Comparison of ENCODE assay signal across 10 cellular contexts in genomic region chr7:141648276-141649114, GRCh38. TPM values are rescaled to one million over a fixed set of nuclear protein-coding genes. Genes with fewer than 3 reads are reported as not detected.
DNase-seq lines count a peak whose midpoint lies in the region; ATAC-seq and TF ChIP-seq lines count a peak whose summit lies in the region.
"Had no signal": no experiment of that assay in that cellular context is flagged by ENCODE, and none has a peak within 500 bp of the region (broad histone marks: within the 10 kb centered on the region; RNA-seq: fewer than 3 reads in every experiment).

No MANE protein-coding gene starts in this region.

- H3K27ac ChIP-seq in Karpas-422 (ENCODE audit: low read length) (peak overlapping the region; percentile 77), SK-N-MC (peak overlapping the region; percentile 72; the same call in 1 of the 2 replicates), endodermal cell (ENCODE audit: low read depth, low read length) (peak overlapping the region; percentile 92), parathyroid adenoma (peak overlapping the region; percentile 73), brain microvascular endothelial cell (no peak overlapping the region)

- H3K9ac ChIP-seq in Karpas-422 (ENCODE audit: low read length) (0 out of 2 replicates have a peak overlapping the region, but pooled peaks have one; percentile 9), SK-N-MC (ENCODE audit: insufficient read length) (peak overlapping the region; percentile 9), endodermal cell (ENCODE audit: extremely low read depth, low read length, poor library complexity, severe bottlenecking) (no peak overlapping the region), parathyroid adenoma (no peak overlapping the region)

- H3K9me2 ChIP-seq in Karpas-422 (replicated peaks; ENCODE audit: insufficient read depth, low read length), result no peaks in the 10 kb centered on the region

- H3K36me3 ChIP-seq in Karpas-422 (ENCODE audit: insufficient read depth, low read length) (0 out of 2 replicates have a peak, but pooled peaks cover 5% of the 10 kb centered on the region), SK-N-MC (ENCODE audit: insufficient read depth, low read length) (peaks cover 44% of the 10 kb centered on the region), endodermal cell (ENCODE audit: control insufficient read depth, insufficient read depth, low read length) (peaks cover 47% of the 10 kb centered on the region), parathyroid adenoma (ENCODE audit: control insufficient read depth, insufficient read depth, low read length) (no peaks in the 10 kb centered on the region), brain microvascular endothelial cell (replicated peaks) (peaks cover 3% of the 10 kb centered on the region)
- H3K36me3 ChIP-seq: transverse colon had no signal

- H3K27me3 ChIP-seq in Karpas-422 (ENCODE audit: low read length) (no peaks in the 10 kb centered on the region), endodermal cell (ENCODE audit: control insufficient read depth, insufficient read depth, low read length, poor library complexity, severe bottlenecking) (no peaks in the 10 kb centered on the region), parathyroid adenoma (ENCODE audit: control insufficient read depth, insufficient read depth, low read length) (no peaks in the 10 kb centered on the region), brain microvascular endothelial cell (replicated peaks) (no peaks in the 10 kb centered on the region)
- H3K27me3 ChIP-seq: transverse colon had no signal

- H3K4me1 ChIP-seq in Karpas-422 (ENCODE audit: low read length), result peaks cover 26% of the 10 kb centered on the region
- no peaks in the 10 kb centered on the region for H3K4me1 ChIP-seq in endodermal cell (ENCODE audit: control insufficient read depth, insufficient read depth, low read length)
- peaks cover 13% of the 10 kb centered on the region for H3K4me1 ChIP-seq in parathyroid adenoma

- no peak for ATAC-seq in GM18520 (IDR thresholded peaks at IDR 0.05; ENCODE audit: unreplicated experiment)

- DNase-seq in Karpas-422, result no peak
- no peak for DNase-seq in SK-N-MC (ENCODE audit: low read depth, low spot score)
- no peak for DNase-seq in endodermal cell
- DNase-seq in posterior cingulate gyrus, result no peak
- no peak for DNase-seq in brain microvascular endothelial cell
- DNase-seq: NCI-H524 treated with DMSO at 0.1 percent for 48 hours, transverse colon had no signal

- H3K9me3 ChIP-seq in Karpas-422 (ENCODE audit: low read length) (no peaks in the 10 kb centered on the region), SK-N-MC (ENCODE audit: low read depth, low read length) (no peaks in the 10 kb centered on the region), endodermal cell (ENCODE audit: control insufficient read depth, low read length) (no peaks in the 10 kb centered on the region), parathyroid adenoma (ENCODE audit: control insufficient read depth, low read length) (no peaks in the 10 kb centered on the region)
- H3K9me3 ChIP-seq: transverse colon had no signal

- H3K36me3 Mint-ChIP-seq in endodermal cell (ENCODE audit: low read depth), result peaks cover 10% of the 10 kb centered on the region

- TF ChIP-seq CTCF in endodermal cell (conservative IDR thresholded peaks at IDR 0.05) (no peak), parathyroid adenoma (IDR thresholded peaks at IDR 0.05) (no peak), brain microvascular endothelial cell (IDR thresholded peaks at IDR 0.05; ENCODE audit: low read depth, low read length, missing control alignments) (no peak)

- intact Hi-C loops in posterior cingulate gyrus (cut with DNase I), result loop anchor here (5.0 kb wide), 1 partner anchor 96 kb away; the partner anchor contains the start of gene AGK

- no peaks in the 10 kb centered on the region for H3K9me3 Mint-ChIP-seq in endodermal cell

- no peaks in the 10 kb centered on the region for H4K20me1 ChIP-seq in Karpas-422 (ENCODE audit: insufficient read depth, low read depth, low read length)

- in situ Hi-C loops in brain microvascular endothelial cell (cut with HindIII; ENCODE audit: low pct_ligation_motif_present, low sequenced_read_pairs), result no loop called here

- no peak overlapping the region for H2AFZ ChIP-seq in Karpas-422 (ENCODE audit: low read length)
- H2AFZ ChIP-seq in parathyroid adenoma, result peak overlapping the region; percentile 44

- H3K27ac Mint-ChIP-seq in endodermal cell, result no peak overlapping the region

- H3K79me2 ChIP-seq in Karpas-422 (ENCODE audit: low read length) (no peaks in the 10 kb centered on the region), parathyroid adenoma (no peaks in the 10 kb centered on the region)

- H3K4me3 ChIP-seq in Karpas-422 (ENCODE audit: low read length), result no peak overlapping the region
- no peak overlapping the region for H3K4me3 ChIP-seq in SK-N-MC
- H3K4me3 ChIP-seq in endodermal cell (ENCODE audit: low read length), result no peak overlapping the region
- H3K4me3 ChIP-seq in parathyroid adenoma (ENCODE audit: low read depth, low read length), result no peak overlapping the region
- H3K4me3 ChIP-seq in brain microvascular endothelial cell (ENCODE audit: low read depth, low read length), result no peak overlapping the region
- H3K4me3 ChIP-seq: transverse colon had no signal

- H3K4me1 Mint-ChIP-seq in endodermal cell, result no peaks in the 10 kb centered on the region

- H3K4me3 Mint-ChIP-seq in endodermal cell, result no peak overlapping the region

- WGBS in endodermal cell (ENCODE audit: insufficient coverage in 1 of 2, insufficient read length in 1 of 2), 2 experiments, result 90 to 100% methylated on average over 2 to 6 of the region's 6 CpGs

- H3K4me2 ChIP-seq in Karpas-422 (ENCODE audit: low read depth, low read length, poor library complexity, severe bottlenecking), result peak overlapping the region; percentile 42
- no peak overlapping the region for H3K4me2 ChIP-seq in parathyroid adenoma (ENCODE audit: low read length)

- H3K27me3 Mint-ChIP-seq in endodermal cell (ENCODE audit: insufficient read depth), result no peaks in the 10 kb centered on the region

RNA-seq across cellular contexts. Expression of gene DENND11, which starts 53.5 kb away (rescaled TPM):
- 16.2 and 17.9 TPM in 2 replicates for total RNA-seq in Karpas-422 (2014; rRNA removed; shearing (Covaris generic); ENCODE audit: low replicate concordance)
- 10 to 100 TPM; 24.5 to 25.4 TPM for total RNA-seq in endodermal cell
- polyA plus RNA-seq in endodermal cell (2013, experiment 1 of 2), result 26.1 TPM
- 22.6 TPM for polyA plus RNA-seq in endodermal cell (2013, experiment 2 of 2)

RNA-seq across cellular contexts. Expression of gene WEE2, which starts 59.7 kb away (rescaled TPM):
- total RNA-seq in Karpas-422 (2014; rRNA removed; shearing (Covaris generic); ENCODE audit: low replicate concordance), result 0.04 TPM in 1 of 2 replicates, not detected in the other
- total RNA-seq in endodermal cell, result not detected
- 0.11 TPM for polyA plus RNA-seq in endodermal cell (2013, experiment 1 of 2)
- polyA plus RNA-seq in endodermal cell (2013, experiment 2 of 2), result not detected
- total RNA-seq: endothelial cell of umbilical vein, transverse colon had no signal
- polyA plus RNA-seq: endothelial cell of umbilical vein had no signal

Comparison
In these comparisons a context has a peak if more than half of its experiments do, and no peak if none do; other contexts are left out.
1. H3K9ac ChIP-seq: peak in Karpas-422 (single experiment) and SK-N-MC (single experiment); none in endodermal cell (single experiment) and parathyroid adenoma (single experiment).